20 cellular contexts compared by ENCODE assay signal in genomic region chr17:79500738-79501533, GRCh38.
DNase-seq lines count a peak whose midpoint lies in the region; ATAC-seq, FAIRE-seq and TF ChIP-seq lines count a peak whose summit lies in the region.
"Had no signal": no experiment of that assay in that cellular context is flagged by ENCODE, and none has a peak within 500 bp of the region (broad histone marks: within the 10 kb centered on the region; RNA-seq: fewer than 3 reads in every experiment).

No MANE protein-coding gene starts in this region.

- H3K27ac ChIP-seq in K562 (ENCODE audit: extremely low read depth, low read depth, low read length) (no peak overlapping the region), small intestine (ENCODE audit: low read depth in 1 of 2, low read length in 1 of 2) (no peak overlapping the region)
- H3K27ac ChIP-seq: coronary artery, spleen, testis, VCaP had no signal

- TF ChIP-seq RAD21 in K562 (CRISPR knock-in tag; conservative IDR thresholded peaks at IDR 0.05 in 1 of 2, IDR thresholded peaks at IDR 0.05 in 1 of 2), result no peak

- FAIRE-seq in K562 (lab: Jason Lieb, UNC) (peak; percentile 60), small intestine (lab: Jason Lieb, UNC) (no peak)
- FAIRE-seq: endometrium, kidney had no signal

- H2AFZ ChIP-seq in K562 (ENCODE audit: low read depth, low read length), result no peak overlapping the region

- DNase-seq in NB4 (ENCODE audit: low read depth), result peak; percentile 38
- DNase-seq in K562 (ENCODE audit: extremely low read depth in 1 of 4, low spot score in 3 of 4), result peak; percentile 21 to 28 (median 22)
- no peak for DNase-seq in left colon
- DNase-seq in small intestine, result peak; percentile 56
- DNase-seq in stimulated activated CD4-positive, alpha-beta T cell treated with anti-CD3 and anti-CD28 coated beads, Interleukin-1b, Interleukin-23, amount 100 ng/mL, for 48 hours, result no peak
- no peak for DNase-seq in NCI-H510A treated with DMSO at 0.1 percent for 48 hours (lab: John Stamatoyannopoulos, UW)
- DNase-seq: activated CD4-positive, alpha-beta T cell treated with anti-CD3 and anti-CD28 coated beads for 48 hours; IMR-90; kidney; NCI-H1436; RPMI8226; spleen; stimulated activated CD4-positive, alpha-beta T cell treated with anti-CD3 and anti-CD28 coated beads, Interleukin-4, amount 100 ng/mL, for 4 hours; stimulated activated naive CD4-positive, alpha-beta T cell treated with Interleukin-2 at 50 U/mL for 16 hours; testis had no signal

- peak; percentile 66; the same call in 2 of the 3 replicates for ATAC-seq in K562
- peak; percentile 58 for ATAC-seq in left colon
- no peak for ATAC-seq in GM19463 (IDR thresholded peaks at IDR 0.05; ENCODE audit: unreplicated experiment)
- ATAC-seq: SK-N-SH treated with all-trans-retinoic acid at 6 μM for 48 hours had no signal

- H3K4me1 ChIP-seq in K562 (replicated peaks in 1 of 2; ENCODE audit: control insufficient read depth in 2 of 2, insufficient read depth in 2 of 2, low read length in 2 of 2) (peaks cover 0 to 5% of the 10 kb centered on the region in 2 experiments; a peak in 3 of 5 replicates), small intestine (ENCODE audit: control insufficient read depth in 2 of 2, insufficient read depth in 1 of 2, low read depth in 1 of 2, low read length in 1 of 2) (no peaks in the 10 kb centered on the region)
- H3K4me1 ChIP-seq: spleen, testis had no signal

- no peaks in the 10 kb centered on the region for H3K36me3 ChIP-seq in K562 (ENCODE audit: control insufficient read depth, insufficient read depth, low read length)
- H3K36me3 ChIP-seq in small intestine (ENCODE audit: control insufficient read depth in 2 of 2, insufficient read depth in 2 of 2, low read length in 2 of 2), result no peaks in the 10 kb centered on the region
- H3K36me3 ChIP-seq: spleen had no signal

- intact Hi-C loops in K562 (cut with micrococcal nuclease) (no loop called here), left colon (cut with DNase I, micrococcal nuclease) (no loop called here)

- no TSS peak for BruUV-seq in K562 (replicated peaks; lab: Mats Ljungman, UMichigan)

- no peak for TF ChIP-seq POLR2A in NB4 (IDR thresholded peaks at IDR 0.05; ENCODE audit: extremely low read depth, insufficient read length)
- TF ChIP-seq POLR2A in K562 (conservative IDR thresholded peaks at IDR 0.05), result no peak

- H3K27me3 ChIP-seq in K562 (ENCODE audit: control insufficient read depth in 2 of 2, insufficient read depth in 2 of 2, low read length in 2 of 2) (peaks cover 5 to 48% of the 10 kb centered on the region in 2 experiments), small intestine (ENCODE audit: control insufficient read depth in 2 of 2, insufficient read depth in 2 of 2, low read length in 2 of 2) (no peaks in the 10 kb centered on the region)
- H3K27me3 ChIP-seq: testis had no signal

- in situ Hi-C loops in K562 (cut with MboI), result no loop called here

- 2% methylated on average over 22 of the region's 22 CpGs for WGBS in K562 (ENCODE audit: insufficient coverage, low coverage, missing lambda C conversion rate)
- 10 to 31% (median 19%) methylated on average over 22 of the region's 22 CpGs for WGBS in small intestine, 3 donors

- no peaks in the 10 kb centered on the region for H3K9me1 ChIP-seq in K562 (ENCODE audit: control insufficient read depth, insufficient read depth, low read length)

- no peak for TF ChIP-seq CTCF in NB4 (IDR thresholded peaks at IDR 0.05; ENCODE audit: low read depth, low read length)
- no peak for TF ChIP-seq CTCF in K562 (IDR thresholded peaks at IDR 0.05 in 2 of 3, conservative IDR thresholded peaks at IDR 0.05 in 1 of 3; ENCODE audit: insufficient read depth in 2 of 3, low read depth in 1 of 3, low read length in 3 of 3)

- POLR2A ChIA-PET in K562 (lab: Yijun Ruan, JAX), result no interaction called here

- H3K79me2 ChIP-seq in K562 (ENCODE audit: control insufficient read depth, insufficient read depth, low read length), result no peaks in the 10 kb centered on the region

- no peak overlapping the region for H3K4me3 ChIP-seq in NB4 (ENCODE audit: low read depth, low read length)
- H3K4me3 ChIP-seq in K562, result no peak overlapping the region
- H3K4me3 ChIP-seq in small intestine (ENCODE audit: low read depth in 1 of 2, low read length in 2 of 2), result no peak overlapping the region
- H3K4me3 ChIP-seq: coronary artery, spleen, testis had no signal

- CTCF ChIA-PET in K562 (lab: Yijun Ruan, JAX; ENCODE audit: low intra/inter-chr PET ratio), result no interaction called here

- H3K9me3 ChIP-seq in K562 (replicated peaks; ENCODE audit: control insufficient read depth, insufficient read depth, low read depth, low read length), result no peaks in the 10 kb centered on the region
- no peaks in the 10 kb centered on the region for H3K9me3 ChIP-seq in small intestine (ENCODE audit: control insufficient read depth, low read depth)
- H3K9me3 ChIP-seq: spleen, testis had no signal

- no peak overlapping the region for H3K9ac ChIP-seq in K562 (ENCODE audit: insufficient read depth in 1 of 2, low read depth in 2 of 2, low read length in 2 of 2)

- no peak for TF ChIP-seq EP300 in K562 (IDR thresholded peaks at IDR 0.05; ENCODE audit: low read length)

- no peak overlapping the region; the same call in 1 of the 2 replicates for H3K4me2 ChIP-seq in K562 (ENCODE audit: insufficient read depth, low read length)

- 0 out of 2 replicates have a peak, but pooled peaks cover 10% of the 10 kb centered on the region for H4K20me1 ChIP-seq in K562 (replicated peaks; ENCODE audit: control insufficient read depth, insufficient read depth, low read length)

TF ChIP-seq in K562, 482 proteins besides CTCF, POLR2A, EP300 and RAD21:
- TF ChIP-seq MCM5 (IDR thresholded peaks at IDR 0.05; ENCODE audit: low read depth) (no peak), PBX2 (CRISPR knock-in tag; IDR thresholded peaks at IDR 0.05; ENCODE audit: low read depth) (no peak), PBX2 (tag; conservative IDR thresholded peaks at IDR 0.05; ENCODE audit: low read depth) (peak; percentile 64), SPI1 (IDR thresholded peaks at IDR 0.05; ENCODE audit: borderline replicate concordance, low read depth, low read length) (peak; percentile 70; the same call in 1 of the 2 replicates), CEBPG (CRISPR knock-in tag; IDR thresholded peaks at IDR 0.05) (no peak), CEBPG (tag; conservative IDR thresholded peaks at IDR 0.05 in 1 of 2, IDR thresholded peaks at IDR 0.05 in 1 of 2) (peak; percentile 76 to 79), ETV1 (tag; conservative IDR thresholded peaks at IDR 0.05; ENCODE audit: low read depth) (0 out of 2 replicates have a peak, but pooled peaks have one; percentile 11), MAFG (tag; conservative IDR thresholded peaks at IDR 0.05) (0 out of 2 replicates have a peak, but pooled peaks have one; percentile 9), CEBPB (tag; IDR thresholded peaks at IDR 0.05) (peak; percentile 94), PKNOX1 (IDR thresholded peaks at IDR 0.05) (peak; percentile 66), ZNF444 (CRISPR knock-in tag; IDR thresholded peaks at IDR 0.05) (no peak)

Comparison
In these comparisons a context has a peak if more than half of its experiments do, and no peak if none do; other contexts are left out.
1. DNase-seq: peak in NB4 (single experiment), K562 (4 of 4) and small intestine (single experiment); none in left colon (0 of 2), stimulated activated CD4-positive, alpha-beta T cell treated with anti-CD3 and anti-CD28 coated beads, Interleukin-1b, Interleukin-23, amount 100 ng/mL, for 48 hours (single experiment) and NCI-H510A treated with DMSO at 0.1 percent for 48 hours (single experiment).